ENCODE assay signal across 1 cellular context in the genomic region with DNA sequence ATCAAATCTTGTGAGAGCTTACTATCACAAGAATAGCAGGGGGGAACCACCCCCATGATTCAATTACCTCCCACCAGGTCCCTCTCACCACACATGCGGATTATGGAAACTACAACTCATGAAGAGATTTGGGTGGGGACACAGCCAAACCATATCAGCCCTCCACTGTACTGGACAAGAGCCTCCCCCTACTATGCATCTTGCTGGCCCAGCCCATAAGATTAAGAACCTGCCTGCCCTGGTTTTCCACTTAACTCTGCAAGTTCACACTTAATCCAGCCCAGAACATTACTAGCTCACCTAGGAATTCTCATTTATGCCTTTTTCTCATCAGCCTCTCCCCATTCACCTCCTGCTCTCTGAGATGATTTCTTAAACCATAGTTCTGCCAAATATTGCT.
TF ChIP-seq lines count a peak whose summit lies in the region.

No MANE protein-coding gene starts in this region.

TF ChIP-seq in GM23338, 12 proteins besides CTCF, POLR2A, EP300 and RAD21 (continued from another document):
- TF ChIP-seq, protein P1, sequence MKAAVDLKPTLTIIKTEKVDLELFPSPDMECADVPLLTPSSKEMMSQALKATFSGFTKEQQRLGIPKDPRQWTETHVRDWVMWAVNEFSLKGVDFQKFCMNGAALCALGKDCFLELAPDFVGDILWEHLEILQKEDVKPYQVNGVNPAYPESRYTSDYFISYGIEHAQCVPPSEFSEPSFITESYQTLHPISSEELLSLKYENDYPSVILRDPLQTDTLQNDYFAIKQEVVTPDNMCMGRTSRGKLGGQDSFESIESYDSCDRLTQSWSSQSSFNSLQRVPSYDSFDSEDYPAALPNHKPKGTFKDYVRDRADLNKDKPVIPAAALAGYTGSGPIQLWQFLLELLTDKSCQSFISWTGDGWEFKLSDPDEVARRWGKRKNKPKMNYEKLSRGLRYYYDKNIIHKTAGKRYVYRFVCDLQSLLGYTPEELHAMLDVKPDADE (IDR thresholded peaks at IDR 0.05): no peak
